ENCODE assay signal across 8 cellular contexts in genomic region chr17:43483674-43484551, GRCh38. TPM values are rescaled to one million over a fixed set of nuclear protein-coding genes. Genes with fewer than 3 reads are reported as not detected.
A peak's percentile ranks its signal among the peaks of the same experiment; 100 is the strongest.
DNase-seq lines count a peak whose midpoint lies in the region; ATAC-seq and TF ChIP-seq lines count a peak whose summit lies in the region.

Gene DHX8, plus strand, starts transcription at chr17:43483975. Its CDS starts 63 bp downstream, at chr17:43484038.

- TF ChIP-seq CTCF in AG04450 (IDR thresholded peaks at IDR 0.05; ENCODE audit: low read depth, low read length) (peak; percentile 100), WI38 (IDR thresholded peaks at IDR 0.05; ENCODE audit: low read depth, low read length) (peak; percentile 99), cardiac fibroblast (IDR thresholded peaks at IDR 0.05; ENCODE audit: low read depth, low read length) (peak; percentile 100)

- CTCF ChIA-PET in AG04450 (lab: Charles Lee) = interaction anchor here (0.5 to 6.7 kb wide), 63 partner anchors 9 to 473 kb away, joined by 3 to 395 read pairs (median 5); partner anchors contain the start of genes ARL4D and TMEM106A

- H3K27me3 ChIP-seq in AG04450 (ENCODE audit: control insufficient read depth, insufficient read depth, low read length) = no peaks in the 10 kb centered on the region

- ATAC-seq in GM18870 (IDR thresholded peaks at IDR 0.05; ENCODE audit: unreplicated experiment) (peak; percentile 92), HG03139 (IDR thresholded peaks at IDR 0.05; ENCODE audit: unreplicated experiment) (peak; percentile 93)

- H3K4me3 ChIP-seq in AG04450 (ENCODE audit: low read depth, low read length) (peak within 1 kb of the TSS; percentile 99), WI38 (ENCODE audit: low read depth, low read length) (peak within 1 kb of the TSS; percentile 95), cardiac fibroblast (replicated peaks in 1 of 2; ENCODE audit: low read depth in 2 of 2, low read length in 2 of 2) (peak within 1 kb of the TSS; percentile 71 to 79)

- H3K27ac ChIP-seq in AG04450 (ENCODE audit: low read depth, low read length) = peak within 1 kb of the TSS; percentile 87

- POLR2A ChIA-PET in AG04450 (lab: Yijun Ruan, JAX) = interaction anchor here (0.8 to 3.9 kb wide), 13 partner anchors 15 to 169 kb away, joined by 3 to 44 read pairs (median 6); partner anchors contain the start of genes ARL4D and ETV4

- DNase-seq in AG04450 (ENCODE audit: low read depth, low spot score) (peak; percentile 97), NCI-H2227 (lab: John Stamatoyannopoulos, UW; ENCODE audit: unreplicated experiment) (peak; percentile 99), cardiac fibroblast (ENCODE audit: low read depth in 2 of 2) (peak; percentile 99), iPS-NIHi7 (ENCODE audit: extremely low spot score) (peak; percentile 94), smooth muscle cell of the brain vasculature (ENCODE audit: low read depth, low spot score) (peak; percentile 97)

- H3K9me3 ChIP-seq in AG04450 (ENCODE audit: control insufficient read depth, insufficient read depth, low read length) = no peaks in the 10 kb centered on the region

RNA-seq across cellular contexts. Expression of gene DHX8, which starts in this region (rescaled TPM):
- 46.0 and 47.3 TPM in 2 replicates for polyA plus RNA-seq in AG04450 (2011; rRNA removed)
- 67.3 and 71.7 TPM in 2 replicates for polyA minus RNA-seq in AG04450 (2011; rRNA and poly(A)+ RNA removed)

Comparison
In these comparisons a context has a peak if more than half of its experiments do, and no peak if none do; other contexts are left out.
1. Peak in every context shown above with its lines: DNase-seq, ATAC-seq, H3K4me3 ChIP-seq and H3K27ac ChIP-seq.